Comparison of ENCODE assay signal across 12 cellular contexts in the genomic region with DNA sequence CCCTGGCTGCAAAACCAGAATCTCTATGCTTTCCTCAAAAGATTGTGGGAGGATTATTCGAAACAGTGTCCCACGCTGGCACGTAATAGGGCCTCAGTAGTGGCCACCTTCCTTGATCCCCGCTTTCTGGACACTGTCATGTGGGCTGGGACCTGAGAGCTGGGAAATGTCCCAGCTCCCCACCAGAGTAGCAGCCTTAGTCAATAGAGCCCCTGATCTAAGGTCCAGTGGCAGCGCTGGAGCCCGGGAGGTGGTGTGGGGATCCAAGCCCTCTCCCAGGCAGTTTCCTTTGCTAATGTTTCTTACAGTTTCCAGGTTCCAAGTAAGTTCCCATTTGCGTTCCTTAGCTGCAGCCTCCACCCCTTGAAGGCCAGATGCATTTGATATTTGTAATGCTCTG.
DNase-seq lines count a peak whose midpoint lies in the region; ATAC-seq and TF ChIP-seq lines count a peak whose summit lies in the region.
"Had no signal": no experiment of that assay in that cellular context is flagged by ENCODE, and none has a peak within 500 bp of the region (broad histone marks: within the 10 kb centered on the region; RNA-seq: fewer than 3 reads in every experiment).

No MANE protein-coding gene starts in this region.

- TF ChIP-seq CTCF in colonic mucosa (IDR thresholded peaks at IDR 0.05): no peak
- no peak for TF ChIP-seq CTCF in nephron progenitor cell (IDR thresholded peaks at IDR 0.05)
- TF ChIP-seq CTCF in GM10248 (IDR thresholded peaks at IDR 0.05; ENCODE audit: control extremely low read depth, extremely low read depth, low read depth, missing control alignments): no peak

- H3K9ac ChIP-seq in colonic mucosa (ENCODE audit: low read depth in 2 of 2, low read length in 2 of 2): no peak overlapping the region
- H3K9ac ChIP-seq in GM23248: no peak overlapping the region

- no peaks in the 10 kb centered on the region for H4K20me1 ChIP-seq in GM23248 (ENCODE audit: insufficient read depth)

- no peaks in the 10 kb centered on the region; the same call in 1 of the 2 replicates for H3F3A ChIP-seq in GM23248 (ENCODE audit: insufficient read depth)

- no peaks in the 10 kb centered on the region for H3K4me1 ChIP-seq in colonic mucosa
- H3K4me1 ChIP-seq in GM23248 (ENCODE audit: insufficient read depth): peaks cover 12% of the 10 kb centered on the region; the same call in 1 of the 2 replicates

- H3K4me1 Mint-ChIP-seq in nephron progenitor cell: peaks cover 51% of the 10 kb centered on the region

- H3K27ac ChIP-seq in colonic mucosa (no peak overlapping the region), GM23248 (no peak overlapping the region)

- H3K9me2 ChIP-seq in GM23248 (ENCODE audit: insufficient read depth): no peaks in the 10 kb centered on the region

- no peaks in the 10 kb centered on the region for H3K27me3 Mint-ChIP-seq in nephron progenitor cell (ENCODE audit: low read depth, poor library complexity)

- in situ Hi-C loops in GM23248 (cut with MboI): no loop called here

- no peaks in the 10 kb centered on the region for H3K9me3 Mint-ChIP-seq in nephron progenitor cell
- H3K9me3 Mint-ChIP-seq: CD14-positive monocyte had no signal

- H2AFZ ChIP-seq in GM23248: no peak overlapping the region

- CTCF ChIA-PET in GM10248 (lab: Yijun Ruan, JAX): interaction anchor here (0.9 to 5.6 kb wide), 3 partner anchors 78 to 432 kb away, joined by 3 to 32 read pairs (median 5); no protein-coding TSS in a partner anchor

- H3K36me3 Mint-ChIP-seq in nephron progenitor cell (ENCODE audit: low read depth): peaks cover 63% of the 10 kb centered on the region

- no peak overlapping the region for H3K4me3 ChIP-seq in colonic mucosa
- no peak overlapping the region for H3K4me3 ChIP-seq in GM23248

- POLR2A ChIA-PET in GM10248 (lab: Yijun Ruan, JAX): no interaction called here

- H3K27me3 ChIP-seq in colonic mucosa (no peaks in the 10 kb centered on the region), GM23248 (replicated peaks; ENCODE audit: insufficient read depth) (no peaks in the 10 kb centered on the region)

- H3K27ac Mint-ChIP-seq in nephron progenitor cell: peak overlapping the region; percentile 72

- no peaks in the 10 kb centered on the region for H3K36me3 ChIP-seq in colonic mucosa
- no peaks in the 10 kb centered on the region for H3K36me3 ChIP-seq in GM23248 (ENCODE audit: low read depth)

- ATAC-seq in Right ventricle myocardium inferior (no peak), GM18511 (IDR thresholded peaks at IDR 0.05; ENCODE audit: unreplicated experiment) (no peak)
- ATAC-seq: Panc1 had no signal

- H3K9me3 ChIP-seq in colonic mucosa (no peaks in the 10 kb centered on the region), GM23248 (ENCODE audit: low read depth) (no peaks in the 10 kb centered on the region)

- 93% methylated on average over 7 of the region's 7 CpGs for WGBS in GM23248 (ENCODE audit: low coverage in 1 of 2, low lambda C conversion rate in 2 of 2, missing lambda C conversion rate in 2 of 2), 2 experiments

- no peaks in the 10 kb centered on the region for H3K79me2 ChIP-seq in GM23248 (ENCODE audit: insufficient read depth)

- DNase-seq in cardiac septum (ENCODE audit: low spot score): peak; percentile 54
- DNase-seq in Right ventricle myocardium inferior (ENCODE audit: missing footprints): no peak
- DNase-seq in colonic mucosa: peak; percentile 8
- no peak for DNase-seq in nephron progenitor cell
- no peak for DNase-seq in GM10248 (ENCODE audit: extremely low spot score)
- no peak for DNase-seq in GM23248
- DNase-seq: HCEC 1CT, NCI-H146, NCI-H2081 treated with DMSO at 0.1 percent for 48 hours had no signal

- no peak overlapping the region for H3K4me3 Mint-ChIP-seq in nephron progenitor cell
- H3K4me3 Mint-ChIP-seq: CD14-positive monocyte had no signal

- intact Hi-C loops in cardiac septum (cut with DNase I) (loop anchor here (10.0 kb wide), 2 partner anchors 231 to 551 kb away; no protein-coding TSS in a partner anchor), Right ventricle myocardium inferior (cut with DNase I) (no loop called here), colonic mucosa (cut with DNase I) (loop anchor here (10.0 kb wide), 1 partner anchor 541 kb away; no protein-coding TSS in a partner anchor)

- H3K4me2 ChIP-seq in GM23248 (ENCODE audit: unreplicated experiment): no peak overlapping the region

Comparison
In these comparisons a context has a peak if more than half of its experiments do, and no peak if none do; other contexts are left out.
1. DNase-seq: peak in cardiac septum (single experiment) and colonic mucosa (single experiment); none in Right ventricle myocardium inferior (single experiment), nephron progenitor cell (single experiment), GM10248 (single experiment) and GM23248 (single experiment).